In genomic region chr22:37467556-37467955, GRCh38 we compare ENCODE assay signal across 23 cellular contexts. TPM values are rescaled to one million over a fixed set of nuclear protein-coding genes. Genes with fewer than 3 reads are reported as not detected.
"Had no signal": no experiment of that assay in that cellular context is flagged by ENCODE, and none has a peak within 500 bp of the region (broad histone marks: within the 10 kb centered on the region; RNA-seq: fewer than 3 reads in every experiment).

No MANE protein-coding gene starts in this region.

- H3K27me3 Mint-ChIP-seq: activated CD4-positive, alpha-beta T cell treated with anti-CD3 and anti-CD28 coated beads, Interleukin-2, amount 10 ng/mL, durations not matched to agents 7 days and 5 days; stimulated activated naive CD8-positive, alpha-beta T cell treated with anti-CD3 and anti-CD28 coated beads, Interleukin-15, Interleukin-2, amounts not matched to agents 100 ng/mL and 50 ng/mL, for 24 hours had no signal

- FAIRE-seq: endometrium had no signal

- DNase-seq: activated CD4-positive, alpha-beta T cell treated with anti-CD3 and anti-CD28 coated beads, Interleukin-2, amount 10 ng/mL, durations not matched to agents 7 days and 5 days; activated effector memory CD4-positive, alpha-beta T cell treated with Interleukin-2 at 50 U/mL for 16 hours; activated naive CD4-positive, alpha-beta T cell treated with anti-CD3 and anti-CD28 coated beads for 36 hours; activated T-cell treated with anti-CD3 and anti-CD28 coated beads, Interleukin-2, amount 50 U/mL, for 4 hours; amygdala; foreskin melanocyte; immature natural killer cell; lower lobe of right lung; mesendoderm; nephron progenitor cell; occipital lobe; spleen; stimulated activated CD4-positive, alpha-beta T cell treated with anti-CD3 and anti-CD28 coated beads, Interleukin-4, amount 100 ng/mL, for 1 hour; substantia nigra; thyroid gland; upper lobe of right lung had no signal

- H3K9me3 Mint-ChIP-seq: activated CD4-positive, alpha-beta T cell treated with anti-CD3 and anti-CD28 coated beads, Interleukin-2, amount 10 ng/mL, durations not matched to agents 7 days and 5 days; activated naive CD4-positive, alpha-beta T cell treated with anti-CD3 and anti-CD28 coated beads for 36 hours; activated T-cell treated with anti-CD3 and anti-CD28 coated beads, Interleukin-2, amount 50 U/mL, for 4 hours; immature natural killer cell; nephron progenitor cell; stimulated activated naive CD8-positive, alpha-beta T cell treated with anti-CD3 and anti-CD28 coated beads, Interleukin-15, Interleukin-2, amounts not matched to agents 100 ng/mL and 50 ng/mL, for 24 hours had no signal

- H3K27ac Mint-ChIP-seq: activated CD4-positive, alpha-beta T cell treated with anti-CD3 and anti-CD28 coated beads, Interleukin-2, amount 10 ng/mL, durations not matched to agents 7 days and 5 days; activated naive CD4-positive, alpha-beta T cell treated with anti-CD3 and anti-CD28 coated beads for 36 hours; immature natural killer cell; nephron progenitor cell; stimulated activated naive CD8-positive, alpha-beta T cell treated with anti-CD3 and anti-CD28 coated beads, Interleukin-15, Interleukin-2, amounts not matched to agents 100 ng/mL and 50 ng/mL, for 24 hours had no signal

- H3K4me3 Mint-ChIP-seq: activated CD4-positive, alpha-beta T cell treated with anti-CD3 and anti-CD28 coated beads, Interleukin-2, amount 10 ng/mL, durations not matched to agents 7 days and 5 days; activated naive CD4-positive, alpha-beta T cell treated with anti-CD3 and anti-CD28 coated beads for 36 hours; activated T-cell treated with anti-CD3 and anti-CD28 coated beads, Interleukin-2, amount 50 U/mL, for 4 hours; immature natural killer cell; nephron progenitor cell; stimulated activated naive CD8-positive, alpha-beta T cell treated with anti-CD3 and anti-CD28 coated beads, Interleukin-15, Interleukin-2, amounts not matched to agents 100 ng/mL and 50 ng/mL, for 24 hours had no signal

- ATAC-seq: activated CD4-positive, CD25-positive, alpha-beta regulatory T cell treated with anti-CD3 and anti-CD28 coated beads, Interleukin-2, amount 50 U/mL, for 24 hours; activated T-cell treated with anti-CD3 and anti-CD28 coated beads, Interleukin-2, amount 50 U/mL, for 4 hours; left lobe of liver; lower lobe of right lung; mucosa of descending colon; upper lobe of right lung had no signal

RNA-seq across cellular contexts. Expression of gene MFNG, which starts 18.6 kb away (rescaled TPM):
- total RNA-seq: epithelial cell of proximal tubule, fibroblast of lung had no signal

RNA-seq across cellular contexts. Expression of gene CARD10, which starts 51.7 kb away (rescaled TPM):
- total RNA-seq: activated CD4-positive, alpha-beta T cell treated with anti-CD3 and anti-CD28 coated beads, Interleukin-2, amount 10 ng/mL, durations not matched to agents 7 days and 5 days; activated naive CD4-positive, alpha-beta T cell treated with anti-CD3 and anti-CD28 coated beads for 36 hours had no signal
